31 cellular contexts compared by ENCODE assay signal in genomic region chr16:76784530-76784929, GRCh38.
DNase-seq lines count a peak whose midpoint lies in the region; ATAC-seq and TF ChIP-seq lines count a peak whose summit lies in the region.
"Had no signal": no experiment of that assay in that cellular context is flagged by ENCODE, and none has a peak within 500 bp of the region (broad histone marks: within the 10 kb centered on the region; RNA-seq: fewer than 3 reads in every experiment).

No MANE protein-coding gene starts in this region.

- H3T11ph ChIP-seq in H9 (ENCODE audit: low read length), result no peak overlapping the region

- no peak for TF ChIP-seq POLR2A in breast epithelium (IDR thresholded peaks at IDR 0.05)
- no peak for TF ChIP-seq POLR2A in testis (IDR thresholded peaks at IDR 0.05)

- H4K5ac ChIP-seq in H9 (ENCODE audit: insufficient read length, low read depth, low read length), result no peak overlapping the region

- H3K4me1 ChIP-seq in breast epithelium, result no peaks in the 10 kb centered on the region
- H3K4me1 ChIP-seq in PC-3 (ENCODE audit: insufficient read depth, low read length), result peaks cover 39% of the 10 kb centered on the region
- H3K4me1 ChIP-seq in H9 (ENCODE audit: insufficient read depth, low read length), result no peaks in the 10 kb centered on the region
- no peaks in the 10 kb centered on the region for H3K4me1 ChIP-seq in testis
- H3K4me1 ChIP-seq: body of pancreas, HAP-1, right atrium auricular region, suprapubic skin, upper lobe of right lung had no signal

- no CpG with 5 or more reads among the region's 5 CpGs for WGBS in H9 (ENCODE audit: extremely low coverage, insufficient read length, low lambda C conversion rate)
- 61 to 78% methylated on average over 5 of the region's 5 CpGs for WGBS in testis, 2 donors

- intact Hi-C loops in MCF 10A (cut with micrococcal nuclease) (no loop called here), breast epithelium (cut with DNase I; ENCODE audit: low total_unique reads) (no loop called here), PC-3 (cut with micrococcal nuclease) (no loop called here), testis (cut with DNase I; ENCODE audit: low total_unique reads) (no loop called here)

- H3K27me3 Mint-ChIP-seq in MCF 10A (ENCODE audit: insufficient read depth, unreplicated experiment) (no peaks in the 10 kb centered on the region), H9 (ENCODE audit: low read depth) (no peaks in the 10 kb centered on the region)
- H3K27me3 Mint-ChIP-seq: activated CD4-positive, alpha-beta memory T cell treated with anti-CD3 and anti-CD28 coated beads for 36 hours; dendritic cell treated with granulocyte-macrophage colony-stimulating factor and Interleukin-4, amounts not matched to agents 40 ng/mL and 50 ng/mL, for 4 days; T-helper 17 cell had no signal

- H3K23me2 ChIP-seq in H9 (ENCODE audit: insufficient read length, low read depth, low read length, poor library complexity, severe bottlenecking), result no peaks in the 10 kb centered on the region

- H2BK120ac ChIP-seq in H9 (ENCODE audit: low read depth, low read length, poor library complexity, severe bottlenecking), result no peak overlapping the region

- H3K56ac ChIP-seq in H9 (ENCODE audit: insufficient read length, low read depth, low read length), result no peak overlapping the region

- H3K27me3 ChIP-seq in breast epithelium (no peaks in the 10 kb centered on the region), PC-3 (ENCODE audit: low read length) (no peaks in the 10 kb centered on the region), H9 (ENCODE audit: insufficient read depth, low read length) (no peaks in the 10 kb centered on the region), testis (no peaks in the 10 kb centered on the region)
- H3K27me3 ChIP-seq: body of pancreas, right atrium auricular region, suprapubic skin, upper lobe of right lung had no signal

- H3K27ac ChIP-seq in breast epithelium (no peak overlapping the region), PC-3 (ENCODE audit: low read length) (peak overlapping the region; percentile 50), H9 (ENCODE audit: insufficient read length, low read depth, low read length) (no peak overlapping the region), testis (no peak overlapping the region)
- H3K27ac ChIP-seq: body of pancreas, right atrium auricular region, suprapubic skin, upper lobe of right lung had no signal

- H2AFZ ChIP-seq in PC-3 (ENCODE audit: low read length), result no peak overlapping the region
- no peak overlapping the region for H2AFZ ChIP-seq in H9 (ENCODE audit: low read length)

- TF ChIP-seq CTCF in MCF 10A (IDR thresholded peaks at IDR 0.05; ENCODE audit: unreplicated experiment) (no peak), breast epithelium (IDR thresholded peaks at IDR 0.05) (no peak), PC-3 (conservative IDR thresholded peaks at IDR 0.05; ENCODE audit: low read depth, low read length) (no peak), H9 (conservative IDR thresholded peaks at IDR 0.05) (no peak), testis (IDR thresholded peaks at IDR 0.05) (no peak)

- H3K4me3 ChIP-seq in breast epithelium (no peak overlapping the region), PC-3 (ENCODE audit: low read length) (no peak overlapping the region), testis (no peak overlapping the region)
- H3K4me3 ChIP-seq: body of pancreas, HAP-1, right atrium auricular region, smooth muscle cell, suprapubic skin, upper lobe of right lung had no signal

- no peak overlapping the region for H3K14ac ChIP-seq in H9 (ENCODE audit: insufficient read depth, low read length)

- no peaks in the 10 kb centered on the region for H4K20me1 ChIP-seq in PC-3 (ENCODE audit: low read length)
- no peaks in the 10 kb centered on the region for H4K20me1 ChIP-seq in H9 (ENCODE audit: control insufficient read depth, insufficient read depth, insufficient read length)

- ATAC-seq in HG03565 (IDR thresholded peaks at IDR 0.05; ENCODE audit: unreplicated experiment) (peak; percentile 71), PC-3 (no peak)
- ATAC-seq: activated CD4-positive, CD25-positive, alpha-beta regulatory T cell treated with anti-CD3 and anti-CD28 coated beads, Interleukin-2, amount 50 U/mL, for 24 hours; body of pancreas; left lobe of liver; T-helper 17 cell; upper lobe of right lung had no signal

- no TSS peak for BruUV-seq in MCF 10A (replicated peaks; lab: Mats Ljungman, UMichigan)
- no TSS peak for BruUV-seq in PC-3 (replicated peaks; lab: Mats Ljungman, UMichigan)

- no peaks in the 10 kb centered on the region for H3K9me2 ChIP-seq in PC-3 (replicated peaks; ENCODE audit: low read length)

- POLR2A ChIA-PET in MCF 10A (lab: Yijun Ruan, JAX) (interaction anchor here (0.7 kb wide), 1 partner anchor 428 kb away, joined by 3 read pairs; no protein-coding TSS in a partner anchor), PC-3 (lab: Charles Lee; ENCODE audit: unreplicated experiment) (no interaction called here)

- no peaks in the 10 kb centered on the region for H3F3A ChIP-seq in PC-3 (ENCODE audit: low read length, unreplicated experiment)

- no peaks in the 10 kb centered on the region for H3K36me3 Mint-ChIP-seq in MCF 10A (ENCODE audit: insufficient read depth, unreplicated experiment)
- no peaks in the 10 kb centered on the region for H3K36me3 Mint-ChIP-seq in H9 (ENCODE audit: insufficient read depth in 1 of 3, low read depth in 3 of 3)
- H3K36me3 Mint-ChIP-seq: activated CD4-positive, alpha-beta memory T cell treated with anti-CD3 and anti-CD28 coated beads for 36 hours; CD14-positive monocyte had no signal

- H3K4me2 ChIP-seq in PC-3 (ENCODE audit: low read length), result no peak overlapping the region
- no peak overlapping the region for H3K4me2 ChIP-seq in H9 (ENCODE audit: insufficient read depth, insufficient read length, low read length)
- H3K4me2 ChIP-seq: smooth muscle cell had no signal

- H2BK5ac ChIP-seq in H9 (ENCODE audit: insufficient read length, low read length), result no peak overlapping the region

- H3K4me3 Mint-ChIP-seq in MCF 10A (ENCODE audit: unreplicated experiment), result no peak overlapping the region
- H3K4me3 Mint-ChIP-seq in H9, result no peak overlapping the region
- H3K4me3 Mint-ChIP-seq: activated CD4-positive, alpha-beta memory T cell treated with anti-CD3 and anti-CD28 coated beads for 36 hours; activated naive CD4-positive, alpha-beta T cell treated with anti-CD3 and anti-CD28 coated beads for 36 hours; CD14-positive monocyte; dendritic cell treated with granulocyte-macrophage colony-stimulating factor and Interleukin-4, amounts not matched to agents 40 ng/mL and 50 ng/mL, for 4 days; endodermal cell; T-helper 17 cell had no signal

- H3K4ac ChIP-seq in H9 (ENCODE audit: low read depth, low read length), result no peak overlapping the region

- no peaks in the 10 kb centered on the region for H3K79me2 ChIP-seq in PC-3 (ENCODE audit: low read length)
- H3K79me2 ChIP-seq in H9 (ENCODE audit: insufficient read depth, low read length), result no peaks in the 10 kb centered on the region

- H2AK5ac ChIP-seq in H9 (ENCODE audit: insufficient read length, low read length), result no peak overlapping the region

- peaks cover 12% of the 10 kb centered on the region for H3K9me3 Mint-ChIP-seq in MCF 10A (ENCODE audit: unreplicated experiment)
- H3K9me3 Mint-ChIP-seq in H9, result no peaks in the 10 kb centered on the region

- H3K27ac Mint-ChIP-seq in MCF 10A (ENCODE audit: low read depth, unreplicated experiment) (peak overlapping the region; percentile 89), H9 (no peak overlapping the region; a peak in 1 of 7 replicates)
- H3K27ac Mint-ChIP-seq: activated CD4-positive, alpha-beta memory T cell treated with anti-CD3 and anti-CD28 coated beads for 36 hours; activated naive CD4-positive, alpha-beta T cell treated with anti-CD3 and anti-CD28 coated beads for 36 hours; CD14-positive monocyte; dendritic cell treated with granulocyte-macrophage colony-stimulating factor and Interleukin-4, amounts not matched to agents 40 ng/mL and 50 ng/mL, for 4 days; endodermal cell; T-helper 17 cell had no signal

- H2BK15ac ChIP-seq in H9 (ENCODE audit: low read depth, low read length), result no peak overlapping the region

- H2BK12ac ChIP-seq in H9 (ENCODE audit: insufficient read length, low read depth, low read length), result no peak overlapping the region

- no peaks in the 10 kb centered on the region for H3K79me1 ChIP-seq in H9 (ENCODE audit: insufficient read depth, low read depth, low read length, poor library complexity, severe bottlenecking)

- H3K23ac ChIP-seq in H9 (ENCODE audit: insufficient read length, low read depth, low read length), result no peak overlapping the region

- H4K91ac ChIP-seq in H9 (ENCODE audit: insufficient read length, low read depth, low read length), result no peak overlapping the region

- H3K36me3 ChIP-seq in breast epithelium (no peaks in the 10 kb centered on the region), PC-3 (ENCODE audit: low read depth, low read length) (no peaks in the 10 kb centered on the region), testis (ENCODE audit: low read depth, missing control alignments) (no peaks in the 10 kb centered on the region)
- H3K36me3 ChIP-seq: HAP-1, right atrium auricular region, suprapubic skin, upper lobe of right lung had no signal

- DNase-seq in MCF 10A (ENCODE audit: unreplicated experiment), result no peak
- no peak for DNase-seq in breast epithelium (ENCODE audit: low spot score in 2 of 2)
- DNase-seq in PC-3, result no peak
- DNase-seq in ureter (ENCODE audit: low spot score), result no peak
- no peak for DNase-seq in H9
- DNase-seq in testis, result no peak
- DNase-seq in D341Med (ENCODE audit: low spot score), result no peak
- DNase-seq: activated CD4-positive, alpha-beta memory T cell treated with anti-CD3 and anti-CD28 coated beads for 36 hours; activated CD8-positive, alpha-beta memory T cell treated with anti-CD3 and anti-CD28 coated beads, Interleukin-2, amount 50 U/mL, for 4 hours; activated naive CD4-positive, alpha-beta T cell treated with anti-CD3 and anti-CD28 coated beads for 36 hours; body of pancreas; DMS79; endodermal cell; KBM-7; mesendoderm; NCI-H1105; NCI-H1930; NCI-H446 treated with DMSO at 0.1 percent for 48 hours; OCI-M1; stimulated activated naive CD4-positive, alpha-beta T cell; T-helper 17 cell; upper lobe of right lung had no signal

- peaks cover 55% of the 10 kb centered on the region for H3K4me1 Mint-ChIP-seq in MCF 10A (ENCODE audit: insufficient read depth, unreplicated experiment)
- H3K4me1 Mint-ChIP-seq in H9, result no peaks in the 10 kb centered on the region
- H3K4me1 Mint-ChIP-seq: CD14-positive monocyte, endodermal cell, T-helper 17 cell had no signal

- H3K9me3 ChIP-seq in breast epithelium, result peaks cover 0 to 12% of the 10 kb centered on the region in 2 donors
- no peaks in the 10 kb centered on the region for H3K9me3 ChIP-seq in PC-3 (ENCODE audit: low read length)
- H3K9me3 ChIP-seq in H9 (ENCODE audit: control insufficient read depth, low read depth, low read length), result no peaks in the 10 kb centered on the region
- no peaks in the 10 kb centered on the region for H3K9me3 ChIP-seq in testis
- H3K9me3 ChIP-seq: body of pancreas, HAP-1, suprapubic skin, upper lobe of right lung had no signal

- no peak overlapping the region for H4K8ac ChIP-seq in H9 (replicated peaks; ENCODE audit: insufficient read length, low read depth, low read length)

- H3K9ac ChIP-seq in PC-3 (ENCODE audit: low read length), result no peak overlapping the region
- H3K9ac ChIP-seq in H9 (ENCODE audit: extremely low read depth, insufficient read length, low read length), result no peak overlapping the region

- H2BK20ac ChIP-seq in H9 (ENCODE audit: low read depth, low read length, poor library complexity, severe bottlenecking), result no peak overlapping the region

- no peak overlapping the region for H3K18ac ChIP-seq in H9 (ENCODE audit: insufficient read length, low read depth, low read length)

- CTCF ChIA-PET in MCF 10A (lab: Yijun Ruan, JAX) (interaction anchor here (0.6 to 1.1 kb wide), 4 partner anchors 12 to 506 kb away, joined by 3 read pairs; no protein-coding TSS in a partner anchor), PC-3 (lab: Charles Lee) (no interaction called here)
